ENCODE assay signal across 19 cellular contexts in genomic region chr13:31369213-31369612, GRCh38.
"Had no signal": no experiment of that assay in that cellular context is flagged by ENCODE, and none has a peak within 500 bp of the region (broad histone marks: within the 10 kb centered on the region; RNA-seq: fewer than 3 reads in every experiment).

No MANE protein-coding gene starts in this region.

- H3K27ac Mint-ChIP-seq: effector memory CD8-positive, alpha-beta T cell; naive thymus-derived CD4-positive, alpha-beta T cell; stimulated activated naive B cell treated with anti-CD40 and anti-IgM and Interleukin-4, amounts not matched to agents 10 μg/mL and 1 μg/mL and 100 μg/mL, for 72 hours had no signal

- H3K4me1 ChIP-seq: esophagus muscularis mucosa, heart left ventricle, stomach, transverse colon had no signal

- H3K36me3 Mint-ChIP-seq: stimulated activated naive B cell treated with anti-CD40 and anti-IgM and Interleukin-4, amounts not matched to agents 10 μg/mL and 1 μg/mL and 100 μg/mL, for 72 hours had no signal

- H3K9me3 Mint-ChIP-seq: effector memory CD8-positive, alpha-beta T cell had no signal

- H3K4me3 Mint-ChIP-seq: effector memory CD8-positive, alpha-beta T cell; naive thymus-derived CD4-positive, alpha-beta T cell; stimulated activated naive B cell treated with anti-CD40 and anti-IgM and Interleukin-4, amounts not matched to agents 10 μg/mL and 1 μg/mL and 100 μg/mL, for 72 hours had no signal

- DNase-seq: effector memory CD8-positive, alpha-beta T cell; heart left ventricle; hippocampal formation; kidney glomerular epithelial cell; mesendoderm; naive thymus-derived CD4-positive, alpha-beta T cell; posterior cingulate gyrus; stimulated activated CD4-positive, alpha-beta T cell treated with anti-CD3 and anti-CD28 coated beads, Interleukin-2, amount 100 ng/mL, for 24 hours; stimulated activated CD4-positive, alpha-beta T cell treated with anti-CD3 and anti-CD28 coated beads, Interleukin-4, amount 100 ng/mL, for 4 hours; stimulated activated naive B cell treated with anti-CD40 and anti-IgM and Interleukin-4, amounts not matched to agents 10 μg/mL and 1 μg/mL and 100 μg/mL, for 72 hours; stomach; substantia nigra; transverse colon had no signal

- H3K27ac ChIP-seq: epithelial cell of prostate, esophagus muscularis mucosa, heart left ventricle, neutrophil, skin epidermis, stomach, thoracic aorta, transverse colon had no signal

- H3K27me3 ChIP-seq: esophagus muscularis mucosa, heart left ventricle, neutrophil, stomach, transverse colon had no signal

- ATAC-seq: effector memory CD8-positive, alpha-beta T cell; heart left ventricle; naive thymus-derived CD4-positive, alpha-beta T cell; sciatic nerve; stimulated activated naive B cell treated with anti-CD40 and anti-IgM and Interleukin-4, amounts not matched to agents 10 μg/mL and 1 μg/mL and 100 μg/mL, for 72 hours had no signal

- H3K36me3 ChIP-seq: esophagus muscularis mucosa, heart left ventricle, neutrophil, stomach, thoracic aorta, transverse colon had no signal

- H3K4me3 ChIP-seq: esophagus muscularis mucosa, heart left ventricle, skin epidermis, stomach, thoracic aorta, transverse colon had no signal

- H3K9me3 ChIP-seq: neutrophil, thoracic aorta had no signal

- H3K4me1 Mint-ChIP-seq: naive thymus-derived CD4-positive, alpha-beta T cell; stimulated activated naive B cell treated with anti-CD40 and anti-IgM and Interleukin-4, amounts not matched to agents 10 μg/mL and 1 μg/mL and 100 μg/mL, for 72 hours had no signal

- H3K27me3 Mint-ChIP-seq: stimulated activated naive B cell treated with anti-CD40 and anti-IgM and Interleukin-4, amounts not matched to agents 10 μg/mL and 1 μg/mL and 100 μg/mL, for 72 hours had no signal
